In genomic region chr19:19775891-19776205, GRCh38 we compare ENCODE assay signal across 8 cellular contexts. TPM values are rescaled to one million over a fixed set of nuclear protein-coding genes. Genes with fewer than 3 reads are reported as not detected.
DNase-seq lines count a peak whose midpoint lies in the region; ATAC-seq and TF ChIP-seq lines count a peak whose summit lies in the region.

No MANE protein-coding gene starts in this region.

- H3K27ac ChIP-seq in CD4-positive, alpha-beta T cell (ENCODE audit: low read depth, low read length): peak overlapping the region; percentile 74
- H3K27ac ChIP-seq in GM23248 (0 out of 2 replicates have a peak overlapping the region, but pooled peaks have one; percentile 4), OCI-LY1 (ENCODE audit: low read depth, low read length, poor library complexity, severe bottlenecking) (peak overlapping the region; percentile 49), epithelial cell of prostate (peak overlapping the region; percentile 58), parathyroid adenoma (peak overlapping the region; percentile 65)

- in situ Hi-C loops in GM23248 (cut with MboI): no loop called here

- POLR2A ChIA-PET in CD4-positive, alpha-beta T cell (lab: Charles Lee): interaction anchor here (0.8 to 3.7 kb wide), 26 partner anchors 9 to 1991 kb away, joined by 3 to 99 read pairs (median 5); partner anchors contain the start of genes ATP13A1, LPAR2, ZNF100 and ZNF101

- peaks cover 11% of the 10 kb centered on the region; the same call in 1 of the 2 replicates for H3K4me1 ChIP-seq in GM23248 (ENCODE audit: insufficient read depth)
- H3K4me1 ChIP-seq in OCI-LY1 (ENCODE audit: insufficient read depth, low read length, severe bottlenecking): peaks cover 30% of the 10 kb centered on the region
- H3K4me1 ChIP-seq in parathyroid adenoma: no peaks in the 10 kb centered on the region

- intact Hi-C loops in CD4-positive, alpha-beta T cell (cut with DNase I, micrococcal nuclease): loop anchor here (1.0 to 10.0 kb wide), 11 partner anchors 41 to 451 kb away; partner anchors contain the start of genes ZNF14 (in 2 of the 2), ZNF253 (in 2 of the 2), ZNF506 (in 2 of the 2) and ATP13A1 (in 1 of the 2)

- peak overlapping the region; percentile 80 for H3K4me2 ChIP-seq in GM23248 (ENCODE audit: unreplicated experiment)
- H3K4me2 ChIP-seq in OCI-LY1 (ENCODE audit: low read length): peak overlapping the region; percentile 74
- H3K4me2 ChIP-seq in parathyroid adenoma (ENCODE audit: low read length): peak overlapping the region; percentile 75

- peaks cover 43% of the 10 kb centered on the region for H3K36me3 Mint-ChIP-seq in CD4-positive, alpha-beta T cell (ENCODE audit: low read depth)

- H3K9me3 Mint-ChIP-seq in CD4-positive, alpha-beta T cell: no peaks in the 10 kb centered on the region

- 0% methylated on average over 11 of the region's 11 CpGs for WGBS in GM23248 (ENCODE audit: low coverage in 1 of 2, low lambda C conversion rate in 2 of 2, missing lambda C conversion rate in 2 of 2), 2 experiments

- peak overlapping the region; percentile 94 for H3K4me3 Mint-ChIP-seq in CD4-positive, alpha-beta T cell

- H3K27me3 Mint-ChIP-seq in CD4-positive, alpha-beta T cell: no peaks in the 10 kb centered on the region

- H3K27ac Mint-ChIP-seq in CD4-positive, alpha-beta T cell: peak overlapping the region; percentile 89

- H3K27me3 ChIP-seq in CD4-positive, alpha-beta T cell (ENCODE audit: control insufficient read depth, insufficient read depth, low read length): no peaks in the 10 kb centered on the region
- H3K27me3 ChIP-seq in GM23248 (replicated peaks; ENCODE audit: insufficient read depth): no peaks in the 10 kb centered on the region
- H3K27me3 ChIP-seq in OCI-LY1 (ENCODE audit: insufficient read depth, low read length): no peaks in the 10 kb centered on the region
- H3K27me3 ChIP-seq in parathyroid adenoma (ENCODE audit: control insufficient read depth, insufficient read depth, low read length): no peaks in the 10 kb centered on the region

- H3K9me2 ChIP-seq in GM23248 (ENCODE audit: insufficient read depth): no peaks in the 10 kb centered on the region
- no peaks in the 10 kb centered on the region for H3K9me2 ChIP-seq in OCI-LY1 (ENCODE audit: low read depth, low read length)

- H3K9ac ChIP-seq in GM23248 (peak overlapping the region; percentile 82), OCI-LY1 (ENCODE audit: low read length) (peak overlapping the region; percentile 67), parathyroid adenoma (peak overlapping the region; percentile 32)

- H4K20me1 ChIP-seq in GM23248 (ENCODE audit: insufficient read depth) (no peaks in the 10 kb centered on the region), OCI-LY1 (ENCODE audit: insufficient read depth, low read length) (no peaks in the 10 kb centered on the region)

- DNase-seq in CD4-positive, alpha-beta T cell: peak in 4 of 10 experiments; percentile 2 to 36 (median 6)
- DNase-seq in GM23248 (no peak), epithelial cell of prostate (ENCODE audit: low read depth, low spot score) (no peak), AG08396 (ENCODE audit: low spot score) (no peak), NCI-H187 (lab: John Stamatoyannopoulos, UW) (no peak)
- no peak for DNase-seq in activated CD4-positive, alpha-beta T cell treated with anti-CD3 and anti-CD28 coated beads for 1 hour

- H3K4me3 ChIP-seq in GM23248: peak overlapping the region; percentile 96
- peak overlapping the region; percentile 84 for H3K4me3 ChIP-seq in OCI-LY1 (ENCODE audit: low read depth, low read length, poor library complexity, severe bottlenecking)
- peak overlapping the region; percentile 88 for H3K4me3 ChIP-seq in parathyroid adenoma (ENCODE audit: low read depth, low read length)

- H3F3A ChIP-seq in GM23248 (ENCODE audit: insufficient read depth) (no peaks in the 10 kb centered on the region), OCI-LY1 (ENCODE audit: insufficient read depth, low read length) (no peaks in the 10 kb centered on the region)

- no peaks in the 10 kb centered on the region for H3K9me3 ChIP-seq in CD4-positive, alpha-beta T cell (ENCODE audit: control insufficient read depth, low read length)
- H3K9me3 ChIP-seq in GM23248 (ENCODE audit: low read depth) (no peaks in the 10 kb centered on the region), OCI-LY1 (ENCODE audit: low read length) (peaks cover 9% of the 10 kb centered on the region), parathyroid adenoma (ENCODE audit: control insufficient read depth, low read length) (no peaks in the 10 kb centered on the region)

- H3K79me2 ChIP-seq in GM23248 (ENCODE audit: insufficient read depth) (peaks cover 45% of the 10 kb centered on the region), OCI-LY1 (ENCODE audit: insufficient read depth, low read length) (peaks cover 9% of the 10 kb centered on the region; the same call in 1 of the 2 replicates), parathyroid adenoma (peaks cover 3% of the 10 kb centered on the region)

- H3K36me3 ChIP-seq in GM23248 (ENCODE audit: low read depth) (no peaks in the 10 kb centered on the region), OCI-LY1 (ENCODE audit: insufficient read depth, low read length) (peaks cover 30% of the 10 kb centered on the region), parathyroid adenoma (ENCODE audit: control insufficient read depth, insufficient read depth, low read length) (no peaks in the 10 kb centered on the region)

- ATAC-seq in CD4-positive, alpha-beta T cell (ENCODE audit: poor library complexity): peak; percentile 21

- CTCF ChIA-PET in CD4-positive, alpha-beta T cell (lab: Charles Lee): interaction anchor here (0.9 to 2.8 kb wide), 9 partner anchors 14 to 170 kb away, joined by 3 to 7 read pairs (median 4); partner anchors contain the start of genes GMIP, ZNF14 and ZNF506

- H2AFZ ChIP-seq in GM23248 (peak overlapping the region; percentile 98), OCI-LY1 (ENCODE audit: low read length) (no peak overlapping the region), parathyroid adenoma (peak overlapping the region; percentile 77)

- TF ChIP-seq CTCF in CD4-positive, alpha-beta T cell (IDR thresholded peaks at IDR 0.05): no peak
- TF ChIP-seq CTCF in OCI-LY1 (IDR thresholded peaks at IDR 0.05; ENCODE audit: low read length) (no peak), parathyroid adenoma (IDR thresholded peaks at IDR 0.05) (no peak)

- H3K4me1 Mint-ChIP-seq in CD4-positive, alpha-beta T cell (ENCODE audit: low read depth): peaks cover 52% of the 10 kb centered on the region

RNA-seq across cellular contexts. Expression of gene ZNF14, which starts 42.9 kb away (rescaled TPM):
- 10 to 100 TPM; 36.9 to 37.3 TPM for total RNA-seq in CD4-positive, alpha-beta T cell
- 2.9 and 3.8 TPM in 2 replicates for total RNA-seq in GM23248 (2014; rRNA removed; shearing (Covaris generic))
- 3.2 and 3.3 TPM in 2 replicates for polyA plus RNA-seq in GM23248 (2016; fragmentation: Nextera tagmentation; extraction: Ambion mirVana)

RNA-seq across cellular contexts. Expression of gene ZNF506, which starts 45.7 kb away (rescaled TPM):
- 10 to 100 TPM; 48.0 to 50.7 TPM for total RNA-seq in CD4-positive, alpha-beta T cell
- total RNA-seq in GM23248 (2014; rRNA removed; shearing (Covaris generic)): 11.8 and 20.0 TPM in 2 replicates
- polyA plus RNA-seq in GM23248 (2016; fragmentation: Nextera tagmentation; extraction: Ambion mirVana): 13.2 and 13.3 TPM in 2 replicates

Comparison
In these comparisons a context has a peak if more than half of its experiments do, and no peak if none do; other contexts are left out.
1. H3K27ac ChIP-seq: peak in every context shown above with its lines; median percentile 74 in CD4-positive, alpha-beta T cell; 65 in parathyroid adenoma; 58 in epithelial cell of prostate; 49 in OCI-LY1; 4 in GM23248.
2. H3K9ac ChIP-seq: peak in every context shown above with its lines; median percentile 82 in GM23248; 67 in OCI-LY1; 32 in parathyroid adenoma.